14 cellular contexts compared by ENCODE assay signal in genomic region chr2:79585701-79586428, GRCh38.
DNase-seq lines count a peak whose midpoint lies in the region; ATAC-seq and TF ChIP-seq lines count a peak whose summit lies in the region.
"Had no signal": no experiment of that assay in that cellular context is flagged by ENCODE, and none has a peak within 500 bp of the region (broad histone marks: within the 10 kb centered on the region; RNA-seq: fewer than 3 reads in every experiment).

No MANE protein-coding gene starts in this region.

- in situ Hi-C loops in astrocyte of the spinal cord (cut with HindIII; ENCODE audit: low sequenced_read_pairs): no loop called here

- no peak for TF ChIP-seq CTCF in astrocyte of the spinal cord (IDR thresholded peaks at IDR 0.05; ENCODE audit: low read depth, low read length)

- ATAC-seq in HG02759 (IDR thresholded peaks at IDR 0.05; ENCODE audit: unreplicated experiment) (no peak), HG03196 (IDR thresholded peaks at IDR 0.05; ENCODE audit: unreplicated experiment) (no peak)

- peak; percentile 15 for DNase-seq in GM04504 (ENCODE audit: low read depth)
- peak; percentile 7 for DNase-seq in NCI-H460 (ENCODE audit: extremely low read depth, low read depth)
- peak; percentile 77 for DNase-seq in astrocyte of the spinal cord (ENCODE audit: low read depth, low spot score)
- DNase-seq in occipital lobe (lab: John Stamatoyannopoulos, UW): peak; percentile 60
- DNase-seq in NOMO-1 (lab: John Stamatoyannopoulos, UW; ENCODE audit: unreplicated experiment in 2 of 2): no peak
- DNase-seq in retina: no peak
- DNase-seq: central memory CD4-positive, alpha-beta T cell; left ventricle myocardium inferior; NCI-H1694; NCI-H524 treated with DMSO at 0.1 percent for 48 hours; SHP77 treated with DMSO at 0.1 percent for 48 hours; spleen had no signal

- no peak overlapping the region for H3K4me3 ChIP-seq in astrocyte of the spinal cord (ENCODE audit: low read depth, low read length)
- H3K4me3 ChIP-seq: left ventricle myocardium inferior, spleen had no signal

Comparison
In these comparisons a context has a peak if more than half of its experiments do, and no peak if none do; other contexts are left out.
1. DNase-seq: peak in GM04504 (single experiment), NCI-H460 (single experiment), astrocyte of the spinal cord (single experiment) and occipital lobe (single experiment); none in NOMO-1 (0 of 2) and retina (single experiment).